Comparison of ENCODE assay signal across 17 cellular contexts in the genomic region with DNA sequence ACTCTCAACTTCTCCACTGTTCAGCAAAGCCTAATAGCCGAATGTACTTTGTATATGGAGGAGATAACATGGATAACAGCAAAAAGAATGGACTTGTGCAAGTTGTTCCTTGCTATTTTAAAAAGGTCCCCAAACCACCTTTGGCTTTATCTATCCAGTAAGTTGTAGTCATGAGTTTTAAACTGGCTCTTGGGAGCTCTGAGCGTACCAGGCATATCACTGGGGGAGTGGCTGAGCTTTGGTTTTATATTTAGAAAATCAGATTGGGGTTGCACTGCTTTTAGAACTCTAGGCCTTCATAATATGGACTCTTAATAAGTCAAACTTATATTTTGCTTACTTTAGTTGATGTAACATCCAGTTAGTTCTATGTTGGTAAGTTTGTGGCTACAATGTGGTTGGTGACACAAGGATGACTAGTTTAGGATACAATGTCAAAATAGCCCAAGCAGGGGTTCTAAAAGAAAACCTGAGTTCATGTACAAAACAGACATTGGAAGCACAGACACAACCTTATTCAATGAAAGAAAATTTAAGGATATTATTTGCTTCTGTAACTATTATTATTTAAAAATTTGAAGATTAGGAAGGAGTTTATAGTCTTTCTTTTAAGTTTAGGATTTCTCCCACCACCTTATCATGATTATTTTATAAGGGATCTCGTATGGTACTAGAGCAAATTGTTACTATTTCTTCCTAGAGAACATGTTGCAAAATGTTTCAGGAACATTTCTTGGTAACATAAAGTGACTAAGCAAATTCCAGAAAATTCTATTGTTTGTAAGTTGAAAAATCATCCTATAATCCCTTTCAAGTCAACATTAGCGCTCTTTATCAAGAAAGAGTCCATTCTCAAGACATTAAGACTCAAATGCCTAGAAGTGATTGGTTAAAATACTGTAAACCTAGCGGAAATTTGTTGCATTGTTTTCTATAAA.
A peak's percentile ranks its signal among the peaks of the same experiment; 100 is the strongest.
DNase-seq lines count a peak whose midpoint lies in the region; ATAC-seq and TF ChIP-seq lines count a peak whose summit lies in the region.
"Had no signal": no experiment of that assay in that cellular context is flagged by ENCODE, and none has a peak within 500 bp of the region (broad histone marks: within the 10 kb centered on the region; RNA-seq: fewer than 3 reads in every experiment).

No MANE protein-coding gene starts in this region.

- ATAC-seq in GM19397 (IDR thresholded peaks at IDR 0.05; ENCODE audit: unreplicated experiment) (no peak), GM19452 (IDR thresholded peaks at IDR 0.05; ENCODE audit: unreplicated experiment) (no peak)

- peaks cover 13% of the 10 kb centered on the region for H3K4me1 Mint-ChIP-seq in activated naive CD8-positive, alpha-beta T cell (ENCODE audit: low read depth)
- peaks cover 10% of the 10 kb centered on the region for H3K4me1 Mint-ChIP-seq in activated naive CD8-positive, alpha-beta T cell treated with anti-CD3 and anti-CD28 coated beads for 36 hours
- peaks cover 42% of the 10 kb centered on the region for H3K4me1 Mint-ChIP-seq in stimulated activated naive CD8-positive, alpha-beta T cell treated with anti-CD3 and anti-CD28 coated beads, Interleukin-15, Interleukin-2, amounts not matched to agents 100 ng/mL and 50 ng/mL, for 24 hours (ENCODE audit: low read depth)

- TF ChIP-seq CTCF in fibroblast of mammary gland (conservative IDR thresholded peaks at IDR 0.05; ENCODE audit: control insufficient read depth, insufficient read depth, low read depth, low read length), result no peak

- no peak for DNase-seq in activated naive CD8-positive, alpha-beta T cell treated with anti-CD3 and anti-CD28 coated beads for 36 hours
- DNase-seq in RPMI7951 (ENCODE audit: low read depth) (peak; percentile 86), fibroblast of mammary gland (ENCODE audit: low read depth) (peak; percentile 86), NCI-H1694 treated with DMSO at 0.1 percent for 48 hours (lab: John Stamatoyannopoulos, UW) (no peak)
- DNase-seq: AML-193; DMS53; GOT3; NCI-H1048; NCI-H446; Peyer's patch; stimulated activated CD8-positive, alpha-beta memory T cell treated with anti-CD3 and anti-CD28 coated beads, Interleukin-4, amount 100 ng/mL, for 48 hours; uterus had no signal

- no peak overlapping the region for H3K4me3 ChIP-seq in fibroblast of mammary gland (ENCODE audit: control insufficient read depth, low read depth, low read length)
- H3K4me3 ChIP-seq: Peyer's patch, uterus had no signal

- no peaks in the 10 kb centered on the region for H3K9me3 Mint-ChIP-seq in activated naive CD8-positive, alpha-beta T cell (ENCODE audit: low read depth)
- H3K9me3 Mint-ChIP-seq in activated naive CD8-positive, alpha-beta T cell treated with anti-CD3 and anti-CD28 coated beads for 36 hours, result no peaks in the 10 kb centered on the region
- no peaks in the 10 kb centered on the region for H3K9me3 Mint-ChIP-seq in stimulated activated naive CD8-positive, alpha-beta T cell treated with anti-CD3 and anti-CD28 coated beads, Interleukin-15, Interleukin-2, amounts not matched to agents 100 ng/mL and 50 ng/mL, for 24 hours
- H3K9me3 Mint-ChIP-seq: memory B cell had no signal

- H3K27ac Mint-ChIP-seq in activated naive CD8-positive, alpha-beta T cell, result peak overlapping the region; percentile 19
- no peak overlapping the region for H3K27ac Mint-ChIP-seq in activated naive CD8-positive, alpha-beta T cell treated with anti-CD3 and anti-CD28 coated beads for 36 hours
- peak overlapping the region; percentile 37 for H3K27ac Mint-ChIP-seq in stimulated activated naive CD8-positive, alpha-beta T cell treated with anti-CD3 and anti-CD28 coated beads, Interleukin-15, Interleukin-2, amounts not matched to agents 100 ng/mL and 50 ng/mL, for 24 hours
- H3K27ac Mint-ChIP-seq: memory B cell had no signal

- no peak overlapping the region for H3K4me3 Mint-ChIP-seq in activated naive CD8-positive, alpha-beta T cell
- H3K4me3 Mint-ChIP-seq in activated naive CD8-positive, alpha-beta T cell treated with anti-CD3 and anti-CD28 coated beads for 36 hours, result no peak overlapping the region
- no peak overlapping the region for H3K4me3 Mint-ChIP-seq in stimulated activated naive CD8-positive, alpha-beta T cell treated with anti-CD3 and anti-CD28 coated beads, Interleukin-15, Interleukin-2, amounts not matched to agents 100 ng/mL and 50 ng/mL, for 24 hours
- H3K4me3 Mint-ChIP-seq: memory B cell had no signal

- no peaks in the 10 kb centered on the region for H3K27me3 Mint-ChIP-seq in activated naive CD8-positive, alpha-beta T cell
- H3K27me3 Mint-ChIP-seq in activated naive CD8-positive, alpha-beta T cell treated with anti-CD3 and anti-CD28 coated beads for 36 hours, result no peaks in the 10 kb centered on the region
- H3K27me3 Mint-ChIP-seq in stimulated activated naive CD8-positive, alpha-beta T cell treated with anti-CD3 and anti-CD28 coated beads, Interleukin-15, Interleukin-2, amounts not matched to agents 100 ng/mL and 50 ng/mL, for 24 hours, result no peaks in the 10 kb centered on the region

- peaks cover 31% of the 10 kb centered on the region for H3K36me3 Mint-ChIP-seq in activated naive CD8-positive, alpha-beta T cell
- peaks cover 17% of the 10 kb centered on the region for H3K36me3 Mint-ChIP-seq in activated naive CD8-positive, alpha-beta T cell treated with anti-CD3 and anti-CD28 coated beads for 36 hours
- H3K36me3 Mint-ChIP-seq in stimulated activated naive CD8-positive, alpha-beta T cell treated with anti-CD3 and anti-CD28 coated beads, Interleukin-15, Interleukin-2, amounts not matched to agents 100 ng/mL and 50 ng/mL, for 24 hours (ENCODE audit: low read depth), result peaks cover 41% of the 10 kb centered on the region
- H3K36me3 Mint-ChIP-seq: memory B cell had no signal

Comparison
In these comparisons a context has a peak if more than half of its experiments do, and no peak if none do; other contexts are left out.
1. DNase-seq: peak in RPMI7951 (single experiment) and fibroblast of mammary gland (single experiment); none in activated naive CD8-positive, alpha-beta T cell treated with anti-CD3 and anti-CD28 coated beads for 36 hours (single experiment) and NCI-H1694 treated with DMSO at 0.1 percent for 48 hours (single experiment).